In the genomic region with DNA sequence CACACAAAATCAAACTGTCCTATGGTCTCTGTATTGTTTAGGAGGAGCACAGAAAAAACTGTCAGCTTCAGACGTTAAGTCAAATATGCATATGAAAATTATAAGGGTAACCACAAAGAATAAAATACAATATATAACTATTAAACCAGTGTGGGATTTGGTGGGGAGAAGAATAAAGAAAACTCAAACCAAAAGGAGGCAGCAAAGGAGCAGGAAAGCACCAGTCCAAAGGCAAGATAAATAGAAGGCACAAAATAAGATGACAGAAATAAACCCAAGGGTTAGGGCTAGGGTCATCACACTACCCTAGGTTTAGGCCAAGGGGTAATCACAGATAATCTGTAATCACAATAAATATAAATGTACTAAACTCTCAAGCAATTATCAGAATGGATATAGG, we compare ENCODE assay signal across 1 cellular context.
TF ChIP-seq lines count a peak whose summit lies in the region.

No MANE protein-coding gene starts in this region.

TF ChIP-seq in SK-N-SH treated with all-trans-retinoic acid at 6 μM for 48 hours, 23 proteins besides CTCF, POLR2A, EP300 and RAD21 (continued from another document):
- TF ChIP-seq TSHZ2 (CRISPR knock-in tag; IDR thresholded peaks at IDR 0.05), result no peak
- no peak for TF ChIP-seq POU6F1 (CRISPR knock-in tag; IDR thresholded peaks at IDR 0.05; ENCODE audit: borderline replicate concordance, low read depth)
- TF ChIP-seq ISL1 (CRISPR knock-in tag; IDR thresholded peaks at IDR 0.05), result no peak
- TF ChIP-seq ZNF8 (CRISPR knock-in tag; IDR thresholded peaks at IDR 0.05), result no peak
- no peak for TF ChIP-seq CSDC2 (CRISPR knock-in tag; IDR thresholded peaks at IDR 0.05)
- TF ChIP-seq PATZ1 (CRISPR knock-in tag; IDR thresholded peaks at IDR 0.05; ENCODE audit: borderline replicate concordance), result no peak
- TF ChIP-seq ZFP30 (CRISPR knock-in tag; IDR thresholded peaks at IDR 0.05), result no peak
- TF ChIP-seq ZC3H10 (CRISPR knock-in tag; IDR thresholded peaks at IDR 0.05), result no peak
